ENCODE assay signal across 11 cellular contexts in the genomic region with DNA sequence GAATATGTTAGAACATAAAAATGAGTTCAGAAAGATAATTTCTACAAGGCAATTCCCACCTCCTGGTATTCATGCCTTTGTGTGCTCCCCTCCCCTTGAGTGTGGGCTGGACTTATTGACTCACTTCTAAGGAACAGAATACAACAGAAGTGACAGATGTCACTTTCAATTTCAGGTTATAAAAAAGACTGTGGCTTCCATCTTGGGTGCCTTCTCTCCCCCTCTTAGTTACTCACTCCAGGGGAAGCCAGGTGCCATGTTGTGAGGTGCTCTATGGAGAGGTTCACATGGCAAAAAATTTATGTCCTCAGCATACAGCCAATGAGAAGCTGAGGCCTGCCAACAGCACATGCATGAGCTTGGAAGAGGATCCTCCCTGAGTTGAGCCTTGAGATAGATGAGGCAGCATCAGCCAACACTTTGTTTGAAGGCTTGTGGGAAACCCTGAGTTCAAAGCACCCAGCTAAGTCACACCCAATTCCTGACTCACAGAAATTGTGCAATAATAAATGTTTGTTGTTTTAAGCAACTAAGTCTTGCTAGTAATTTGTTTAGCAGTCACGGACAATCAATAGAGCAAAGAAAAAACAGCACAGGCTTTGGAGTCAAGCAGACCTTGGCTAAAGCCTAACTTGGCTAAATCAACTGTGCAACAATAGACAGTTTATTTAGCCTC.
DNase-seq lines count a peak whose midpoint lies in the region; FAIRE-seq and TF ChIP-seq lines count a peak whose summit lies in the region.
"Had no signal": no experiment of that assay in that cellular context is flagged by ENCODE, and none has a peak within 500 bp of the region (broad histone marks: within the 10 kb centered on the region; RNA-seq: fewer than 3 reads in every experiment).

No MANE protein-coding gene starts in this region.

- in situ Hi-C loops in brain microvascular endothelial cell (cut with HindIII; ENCODE audit: low pct_ligation_motif_present, low sequenced_read_pairs): no loop called here

- no peak overlapping the region for H3K27ac ChIP-seq in brain microvascular endothelial cell
- no peak overlapping the region for H3K27ac ChIP-seq in WERI-Rb-1

- no peak for FAIRE-seq in H54 (lab: Jason Lieb, UNC)

- H3K9me3 ChIP-seq in WERI-Rb-1 (ENCODE audit: severe bottlenecking): peaks cover under 1% of the 10 kb centered on the region

- H3K36me3 ChIP-seq in brain microvascular endothelial cell (replicated peaks) (no peaks in the 10 kb centered on the region), WERI-Rb-1 (no peaks in the 10 kb centered on the region)

- H3K4me3 ChIP-seq in Jurkat, Clone E6-1 (ENCODE audit: low read length): no peak overlapping the region
- no peak overlapping the region for H3K4me3 ChIP-seq in brain microvascular endothelial cell (ENCODE audit: low read depth, low read length)
- no peak overlapping the region for H3K4me3 ChIP-seq in WERI-Rb-1 (ENCODE audit: low read depth, low read length)

- H3K27me3 ChIP-seq in brain microvascular endothelial cell (replicated peaks) (no peaks in the 10 kb centered on the region), WERI-Rb-1 (ENCODE audit: insufficient read depth, low read depth, severe bottlenecking) (no peaks in the 10 kb centered on the region)

- TF ChIP-seq POLR2A in H54 (IDR thresholded peaks at IDR 0.05; ENCODE audit: low read depth, low read length): no peak

- TF ChIP-seq CTCF in brain microvascular endothelial cell (IDR thresholded peaks at IDR 0.05; ENCODE audit: low read depth, low read length, missing control alignments): no peak
- no peak for TF ChIP-seq CTCF in WERI-Rb-1 (IDR thresholded peaks at IDR 0.05; ENCODE audit: low read depth, low read length)

- DNase-seq in Daoy (ENCODE audit: low read depth): peak; percentile 71
- DNase-seq in Jurkat, Clone E6-1 (ENCODE audit: low read depth, low spot score): peak; percentile 23
- peak; percentile 45 for DNase-seq in brain microvascular endothelial cell
- peak; percentile 74 for DNase-seq in kidney tubule cell (ENCODE audit: low spot score)
- no peak for DNase-seq in H54 (ENCODE audit: insufficient read length, low spot score)
- DNase-seq in activated naive CD4-positive, alpha-beta T cell treated with anti-CD3 and anti-CD28 coated beads, Interleukin-2, amount 50 U/mL, for 16 hours: no peak
- no peak for DNase-seq in cerebellar cortex (ENCODE audit: low spot score)
- DNase-seq in WERI-Rb-1: no peak
- DNase-seq: activated CD8-positive, alpha-beta memory T cell treated with anti-CD3 and anti-CD28 coated beads, Interleukin-2, amount 10 ng/mL, durations not matched to agents 7 days and 5 days; natural killer cell; NCI-H2081 treated with DMSO at 0.1 percent for 48 hours had no signal

Comparison
In these comparisons a context has a peak if more than half of its experiments do, and no peak if none do; other contexts are left out.
1. DNase-seq: peak in Daoy (single experiment), Jurkat, Clone E6-1 (single experiment), brain microvascular endothelial cell (single experiment) and kidney tubule cell (single experiment); none in H54 (single experiment), activated naive CD4-positive, alpha-beta T cell treated with anti-CD3 and anti-CD28 coated beads, Interleukin-2, amount 50 U/mL, for 16 hours (single experiment), cerebellar cortex (single experiment) and WERI-Rb-1 (single experiment).